Comparison of ENCODE assay signal across 11 cellular contexts in the genomic region with DNA sequence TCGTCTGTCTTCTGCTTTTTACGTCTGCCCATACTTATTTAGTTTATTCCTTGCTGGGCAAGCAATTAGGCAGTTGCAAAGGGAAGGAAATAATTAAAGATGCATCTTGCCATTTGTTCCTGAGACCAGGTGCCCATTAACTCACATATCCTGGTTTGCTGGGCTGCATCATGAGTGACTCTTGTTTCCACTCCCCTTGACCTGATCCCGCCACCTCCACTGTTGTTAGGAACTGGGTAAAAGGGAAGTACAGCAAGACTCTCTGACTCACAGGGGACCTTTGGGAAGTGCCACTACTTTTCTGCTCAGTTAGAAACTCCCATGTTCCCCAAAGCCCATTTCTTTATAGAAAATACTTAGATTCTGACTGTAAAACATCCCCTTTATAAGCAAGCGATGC.
A peak's percentile ranks its signal among the peaks of the same experiment; 100 is the strongest.
DNase-seq lines count a peak whose midpoint lies in the region; ATAC-seq and TF ChIP-seq lines count a peak whose summit lies in the region.
"Had no signal": no experiment of that assay in that cellular context is flagged by ENCODE, and none has a peak within 500 bp of the region (broad histone marks: within the 10 kb centered on the region; RNA-seq: fewer than 3 reads in every experiment).

No MANE protein-coding gene starts in this region.

- peaks cover 8% of the 10 kb centered on the region; the same call in 1 of the 2 replicates for H3K36me3 ChIP-seq in RWPE2 (ENCODE audit: low read depth)

- H3K4me1 Mint-ChIP-seq in glutamatergic neuron (ENCODE audit: low read depth, unreplicated experiment): no peaks in the 10 kb centered on the region

- no peak overlapping the region for H3K4me3 Mint-ChIP-seq in glutamatergic neuron (ENCODE audit: unreplicated experiment)

- in situ Hi-C loops in GM13977 (cut with MboI; ENCODE audit: low pct_unique_long_range_greater_than_20kb, low sequenced_read_pairs, unreplicated experiment): no loop called here

- no peaks in the 10 kb centered on the region for H3K27me3 ChIP-seq in RWPE2 (ENCODE audit: insufficient read depth, poor library complexity, severe bottlenecking)

- intact Hi-C loops in left cardiac atrium (cut with DNase I): no loop called here

- no peak overlapping the region for H3K4me3 ChIP-seq in RWPE2 (ENCODE audit: severe bottlenecking)

- no peak overlapping the region for H3K27ac Mint-ChIP-seq in glutamatergic neuron (ENCODE audit: unreplicated experiment)

- no peaks in the 10 kb centered on the region for H3K9me3 Mint-ChIP-seq in glutamatergic neuron (ENCODE audit: unreplicated experiment)

- no peaks in the 10 kb centered on the region for H3K36me3 Mint-ChIP-seq in glutamatergic neuron (ENCODE audit: unreplicated experiment)

- no peak for TF ChIP-seq CTCF in RWPE2 (IDR thresholded peaks at IDR 0.05; ENCODE audit: poor library complexity, severe bottlenecking)
- TF ChIP-seq CTCF in glutamatergic neuron (IDR thresholded peaks at IDR 0.05; ENCODE audit: partially characterized antibody, unreplicated experiment): no peak
- TF ChIP-seq CTCF in GM13977 (IDR thresholded peaks at IDR 0.05; ENCODE audit: extremely low read depth, insufficient read depth, missing control alignments): no peak

- H3K27me3 Mint-ChIP-seq in glutamatergic neuron (ENCODE audit: unreplicated experiment): no peaks in the 10 kb centered on the region

- peak overlapping the region; percentile 96 for H3K27ac ChIP-seq in RWPE2 (ENCODE audit: poor library complexity, severe bottlenecking)

- 0 out of 3 replicates have a peak, but pooled peaks have one; percentile 29 for ATAC-seq in RWPE2 (ENCODE audit: low read depth)
- ATAC-seq in left cardiac atrium: peak; percentile 36 to 70
- ATAC-seq in HG03460 (IDR thresholded peaks at IDR 0.05; ENCODE audit: unreplicated experiment): no peak

- DNase-seq in EL: peak; percentile 21
- no peak for DNase-seq in RWPE2 (ENCODE audit: low spot score)
- no peak for DNase-seq in left cardiac atrium
- peak; percentile 53 for DNase-seq in pulmonary artery endothelial cell (ENCODE audit: low read depth, low spot score)
- no peak for DNase-seq in glutamatergic neuron
- no peak for DNase-seq in NK-92 treated with Interleukin-12 subunit alpha and Interleukin-12 subunit beta, amount 100 ng/mL, for 24 hours (lab: John Stamatoyannopoulos, UW)
- no peak for DNase-seq in GM13977 (ENCODE audit: low spot score)
- DNase-seq: activated CD4-positive, alpha-beta T cell treated with anti-CD3 and anti-CD28 coated beads for 4 hours; GF-D8; stimulated activated CD4-positive, alpha-beta T cell treated with anti-CD3 and anti-CD28 coated beads, Interleukin-1b, Interleukin-23, amount 100 ng/mL, for 48 hours had no signal

- no peaks in the 10 kb centered on the region for H3K9me3 ChIP-seq in RWPE2 (ENCODE audit: severe bottlenecking)

- peaks cover 24% of the 10 kb centered on the region for H3K4me1 ChIP-seq in RWPE2 (ENCODE audit: insufficient read depth, poor library complexity, severe bottlenecking)

Comparison
In these comparisons a context has a peak if more than half of its experiments do, and no peak if none do; other contexts are left out.
1. DNase-seq: peak in EL (single experiment) and pulmonary artery endothelial cell (single experiment); none in RWPE2 (single experiment), left cardiac atrium (single experiment), glutamatergic neuron (single experiment), NK-92 treated with Interleukin-12 subunit alpha and Interleukin-12 subunit beta, amount 100 ng/mL, for 24 hours (single experiment) and GM13977 (single experiment).